Comparison of ENCODE assay signal across 8 cellular contexts in genomic region chr7:105010538-105011523, GRCh38. TPM values are rescaled to one million over a fixed set of nuclear protein-coding genes. Genes with fewer than 3 reads are reported as not detected.
DNase-seq lines count a peak whose midpoint lies in the region; ATAC-seq and TF ChIP-seq lines count a peak whose summit lies in the region.

No MANE protein-coding gene starts in this region.

- H3K4me3 Mint-ChIP-seq in endothelial cell (ENCODE audit: unreplicated experiment) (peak overlapping the region; percentile 100), neural crest cell (peak overlapping the region; percentile 100)

- H3K36me3 Mint-ChIP-seq in endothelial cell (ENCODE audit: low read depth, unreplicated experiment) (peaks cover 22% of the 10 kb centered on the region), neural crest cell (ENCODE audit: low read depth) (peaks cover 12% of the 10 kb centered on the region)

- ATAC-seq in HG03442 (IDR thresholded peaks at IDR 0.05; ENCODE audit: unreplicated experiment) = no peak
- ATAC-seq in HG02642 (IDR thresholded peaks at IDR 0.05; ENCODE audit: poor library complexity, unreplicated experiment) = no peak

- H3K27ac Mint-ChIP-seq in endothelial cell (ENCODE audit: unreplicated experiment) (peak overlapping the region; percentile 92), neural crest cell (ENCODE audit: unreplicated experiment) (peak overlapping the region; percentile 78)

- H3K9me3 Mint-ChIP-seq in endothelial cell (ENCODE audit: unreplicated experiment) = peaks cover 4% of the 10 kb centered on the region
- H3K9me3 Mint-ChIP-seq in neural crest cell = no peaks in the 10 kb centered on the region

- peaks cover 41% of the 10 kb centered on the region for H3K4me1 Mint-ChIP-seq in endothelial cell (ENCODE audit: unreplicated experiment)
- peaks cover 59% of the 10 kb centered on the region for H3K4me1 Mint-ChIP-seq in neural crest cell

- no peak for TF ChIP-seq CTCF in endothelial cell (IDR thresholded peaks at IDR 0.05; ENCODE audit: unreplicated experiment)
- no peak for TF ChIP-seq CTCF in neural crest cell (conservative IDR thresholded peaks at IDR 0.05)

- peak; percentile 33 for DNase-seq in EL
- peak; percentile 30 for DNase-seq in OCI-M1 (lab: John Stamatoyannopoulos, UW)
- no peak for DNase-seq in endothelial cell (ENCODE audit: low spot score)
- DNase-seq in neural crest cell (ENCODE audit: low read depth, low spot score) = no peak
- DNase-seq in GOT3 (lab: John Stamatoyannopoulos, UW) = no peak
- no peak for DNase-seq in GM19238 (ENCODE audit: insufficient read length, low spot score)

- H3K27me3 Mint-ChIP-seq in endothelial cell (ENCODE audit: unreplicated experiment) (peaks cover 33% of the 10 kb centered on the region), neural crest cell (ENCODE audit: low read depth) (peaks cover 13% of the 10 kb centered on the region)

RNA-seq across cellular contexts. Expression of gene KMT2E, which starts 3.2 kb away (rescaled TPM):
- 71.0 TPM for total RNA-seq in endothelial cell (ENCODE audit: unreplicated experiment)
- total RNA-seq in neural crest cell = 75.5 and 79.6 TPM in 2 replicates

Comparison
In these comparisons a context has a peak if more than half of its experiments do, and no peak if none do; other contexts are left out.
1. DNase-seq: peak in EL (single experiment) and OCI-M1 (single experiment); none in endothelial cell (single experiment), neural crest cell (single experiment), GOT3 (single experiment) and GM19238 (single experiment).